ENCODE assay signal across 8 cellular contexts in genomic region chr4:76585897-76586360, GRCh38.
DNase-seq lines count a peak whose midpoint lies in the region; ATAC-seq and TF ChIP-seq lines count a peak whose summit lies in the region.

No MANE protein-coding gene starts in this region.

- ATAC-seq in GM18502 (IDR thresholded peaks at IDR 0.05; ENCODE audit: poor library complexity, unreplicated experiment) (peak; percentile 93), HG02798 (IDR thresholded peaks at IDR 0.05; ENCODE audit: poor library complexity, unreplicated experiment) (peak; percentile 93)

- peak overlapping the region; percentile 48 for H3K4me3 ChIP-seq in kidney epithelial cell (ENCODE audit: low read depth, low read length)

- H3K27me3 ChIP-seq in kidney epithelial cell (ENCODE audit: control insufficient read depth, insufficient read depth, low read length) = no peaks in the 10 kb centered on the region

- DNase-seq in NCI-H748 treated with DMSO at 0.1 percent for 48 hours (lab: John Stamatoyannopoulos, UW) = peak; percentile 54
- DNase-seq in cerebellar nuclear complex (lab: John Stamatoyannopoulos, UW) = peak; percentile 91 to 92
- no peak for DNase-seq in kidney epithelial cell (ENCODE audit: low read depth)
- peak; percentile 11 for DNase-seq in stimulated activated CD4-positive, alpha-beta T cell treated with anti-CD3 and anti-CD28 coated beads, Interleukin-1b, Interleukin-23, amount 100 ng/mL, for 48 hours
- DNase-seq in NCI-H128 (lab: John Stamatoyannopoulos, UW; ENCODE audit: unreplicated experiment) = no peak
- DNase-seq in NCI-H1048 (lab: John Stamatoyannopoulos, UW) = no peak

- peak; percentile 13 for TF ChIP-seq CTCF in kidney epithelial cell (IDR thresholded peaks at IDR 0.05; ENCODE audit: insufficient read depth, low read length, poor library complexity, severe bottlenecking)

- H3K36me3 ChIP-seq in kidney epithelial cell (ENCODE audit: control insufficient read depth, insufficient read depth, low read length) = no peaks in the 10 kb centered on the region

Comparison
In these comparisons a context has a peak if more than half of its experiments do, and no peak if none do; other contexts are left out.
1. DNase-seq: peak in NCI-H748 treated with DMSO at 0.1 percent for 48 hours (single experiment), cerebellar nuclear complex (2 of 2) and stimulated activated CD4-positive, alpha-beta T cell treated with anti-CD3 and anti-CD28 coated beads, Interleukin-1b, Interleukin-23, amount 100 ng/mL, for 48 hours (single experiment); none in kidney epithelial cell (single experiment), NCI-H128 (single experiment) and NCI-H1048 (single experiment).